ENCODE assay signal across 19 cellular contexts in genomic region chr10:4670737-4671136, GRCh38.
DNase-seq lines count a peak whose midpoint lies in the region; ATAC-seq, FAIRE-seq and TF ChIP-seq lines count a peak whose summit lies in the region.
"Had no signal": no experiment of that assay in that cellular context is flagged by ENCODE, and none has a peak within 500 bp of the region (broad histone marks: within the 10 kb centered on the region; RNA-seq: fewer than 3 reads in every experiment).

No MANE protein-coding gene starts in this region.

- TF ChIP-seq EP300 in Ishikawa (IDR thresholded peaks at IDR 0.05; ENCODE audit: borderline replicate concordance) = 0 out of 2 replicates have a peak, but pooled peaks have one; percentile 12

- H3K4me1 ChIP-seq in keratinocyte (ENCODE audit: control insufficient read depth, extremely low read depth, insufficient read depth, low read length) (peaks cover 43% of the 10 kb centered on the region), tibial artery (no peaks in the 10 kb centered on the region)
- H3K4me1 ChIP-seq: colonic mucosa, left lung, pancreas, uterus had no signal

- no peak overlapping the region for H3K4me3 ChIP-seq in astrocyte of the spinal cord (ENCODE audit: low read depth, low read length)
- peak overlapping the region in 1 of 3 experiments; percentile 71 for H3K4me3 ChIP-seq in keratinocyte (ENCODE audit: control insufficient read depth in 2 of 3, extremely low read depth in 1 of 3, insufficient read depth in 2 of 3, low read depth in 1 of 3, low read length in 3 of 3)
- H3K4me3 ChIP-seq in tibial artery = no peak overlapping the region
- H3K4me3 ChIP-seq: colonic mucosa, left lung, pancreas, uterus had no signal

- H3K9me3 ChIP-seq in keratinocyte (ENCODE audit: control insufficient read depth, low read depth, low read length) (no peaks in the 10 kb centered on the region), tibial artery (no peaks in the 10 kb centered on the region)
- H3K9me3 ChIP-seq: colonic mucosa, uterus had no signal

- no peak for ATAC-seq in HG03460 (IDR thresholded peaks at IDR 0.05; ENCODE audit: unreplicated experiment)
- ATAC-seq in GM19455 (IDR thresholded peaks at IDR 0.05; ENCODE audit: unreplicated experiment) = no peak
- ATAC-seq: activated CD8-positive, alpha-beta T cell treated with anti-CD3 and anti-CD28 coated beads, Interleukin-2, amount 10 ng/mL, durations not matched to agents 7 days and 5 days; left lung; pancreas; T-cell had no signal

- TF ChIP-seq CTCF in astrocyte of the spinal cord (IDR thresholded peaks at IDR 0.05; ENCODE audit: low read depth, low read length) (no peak), keratinocyte (optimal IDR thresholded peaks at IDR 0.05 in 1 of 3, IDR thresholded peaks at IDR 0.05 in 1 of 3, conservative IDR thresholded peaks at IDR 0.05 in 1 of 3; ENCODE audit: extremely low read depth in 1 of 3, insufficient read depth in 2 of 3, low read length in 3 of 3) (no peak), tibial artery (IDR thresholded peaks at IDR 0.05) (no peak)

- H3K27me3 ChIP-seq in keratinocyte (ENCODE audit: control insufficient read depth, extremely low read depth, insufficient read depth, low read length) = no peaks in the 10 kb centered on the region
- H3K27me3 ChIP-seq in tibial artery = no peaks in the 10 kb centered on the region
- H3K27me3 ChIP-seq: colonic mucosa, left lung, uterus had no signal

- H3K9ac ChIP-seq in keratinocyte (ENCODE audit: control insufficient read depth, extremely low read depth, insufficient read depth, low read length) = peak overlapping the region; percentile 91

- H3K27ac ChIP-seq in keratinocyte (ENCODE audit: control insufficient read depth, insufficient read depth, low read length) = peak overlapping the region; percentile 99
- no peak overlapping the region for H3K27ac ChIP-seq in tibial artery
- H3K27ac ChIP-seq: colonic mucosa, left lung, pancreas, uterus, WERI-Rb-1 had no signal

- H3K9me1 ChIP-seq in keratinocyte (ENCODE audit: control insufficient read depth, extremely low read depth, insufficient read depth, low read length) = no peaks in the 10 kb centered on the region

- peak; percentile 88 for FAIRE-seq in keratinocyte (lab: Jason Lieb, UNC)
- FAIRE-seq: GM18507, GM19239, pancreas had no signal

- peak; percentile 74 for DNase-seq in ACHN
- DNase-seq in astrocyte of the spinal cord (ENCODE audit: low read depth, low spot score) = peak; percentile 55
- no peak for DNase-seq in keratinocyte (ENCODE audit: low read depth, low spot score)
- DNase-seq in activated CD4-positive, alpha-beta T cell treated with anti-CD3 and anti-CD28 coated beads, Interleukin-2, amount 50 U/mL, for 48 hours = no peak
- no peak for DNase-seq in tibial artery
- DNase-seq: activated CD8-positive, alpha-beta T cell treated with anti-CD3 and anti-CD28 coated beads, Interleukin-2, amount 10 ng/mL, durations not matched to agents 7 days and 5 days; amniotic stem cell; colonic mucosa; left lung; NCI-H1436 treated with DMSO at 0.1 percent for 48 hours; pancreas; T-cell; uterus; WERI-Rb-1 had no signal

- TF ChIP-seq RAD21 in Ishikawa (IDR thresholded peaks at IDR 0.05; ENCODE audit: low read depth) = no peak

- intact Hi-C loops in tibial artery (cut with DNase I; ENCODE audit: low total_unique reads) = no loop called here

- dilution Hi-C loops in keratinocyte (cut with MboI; ENCODE audit: extremely low pct_ligation_motif_present, low sequenced_read_pairs) = no loop called here

- H4K20me1 ChIP-seq in keratinocyte (ENCODE audit: control insufficient read depth, extremely low read depth, insufficient read depth, low read length) = no peaks in the 10 kb centered on the region

- H3K4me2 ChIP-seq in keratinocyte (ENCODE audit: control insufficient read depth, extremely low read depth, insufficient read depth, low read depth, low read length) = peak overlapping the region; percentile 96

- H2AFZ ChIP-seq in keratinocyte (ENCODE audit: control insufficient read depth, low read length) = no peak overlapping the region

- H3K36me3 ChIP-seq in keratinocyte (ENCODE audit: control insufficient read depth in 2 of 2, extremely low read depth in 1 of 2, insufficient read depth in 2 of 2, low read length in 2 of 2) (no peaks in the 10 kb centered on the region), tibial artery (no peaks in the 10 kb centered on the region)
- H3K36me3 ChIP-seq: colonic mucosa, left lung, pancreas, uterus, WERI-Rb-1 had no signal

- peaks cover 34% of the 10 kb centered on the region for H3K79me2 ChIP-seq in keratinocyte (ENCODE audit: control insufficient read depth, insufficient read depth, low read length)

- in situ Hi-C loops in ACHN (cut with HindIII; ENCODE audit: low pct_ligation_motif_present, low pct_unique_long_range_greater_than_20kb, low sequenced_read_pairs) (no loop called here), astrocyte of the spinal cord (cut with HindIII; ENCODE audit: low sequenced_read_pairs) (no loop called here)

TF ChIP-seq in Ishikawa, 13 proteins besides CTCF, POLR2A, EP300 and RAD21:
- TF ChIP-seq REST (IDR thresholded peaks at IDR 0.05; ENCODE audit: low read depth) (no peak), TAF1 (IDR thresholded peaks at IDR 0.05; ENCODE audit: low read depth) (no peak), FOXM1 (IDR thresholded peaks at IDR 0.05; ENCODE audit: borderline replicate concordance, low read depth) (no peak), NFIC (IDR thresholded peaks at IDR 0.05) (no peak), TCF12 (IDR thresholded peaks at IDR 0.05; ENCODE audit: low read depth) (no peak), TEAD4 (IDR thresholded peaks at IDR 0.05) (no peak), EGR1 (IDR thresholded peaks at IDR 0.05) (no peak), CEBPB (IDR thresholded peaks at IDR 0.05) (no peak), CREB1 (IDR thresholded peaks at IDR 0.05; ENCODE audit: low read depth) (no peak), ZBTB7A (IDR thresholded peaks at IDR 0.05; ENCODE audit: low read depth) (no peak), YY1 (IDR thresholded peaks at IDR 0.05; ENCODE audit: low read depth) (no peak), USF1 (IDR thresholded peaks at IDR 0.05) (no peak)
- TF ChIP-seq, protein P1, sequence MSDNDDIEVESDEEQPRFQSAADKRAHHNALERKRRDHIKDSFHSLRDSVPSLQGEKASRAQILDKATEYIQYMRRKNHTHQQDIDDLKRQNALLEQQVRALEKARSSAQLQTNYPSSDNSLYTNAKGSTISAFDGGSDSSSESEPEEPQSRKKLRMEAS (IDR thresholded peaks at IDR 0.05) = no peak
TF ChIP-seq in Ishikawa: peak in this region for 0.

Comparison
In these comparisons a context has a peak if more than half of its experiments do, and no peak if none do; other contexts are left out.
1. DNase-seq: peak in ACHN (single experiment) and astrocyte of the spinal cord (single experiment); none in keratinocyte (single experiment), activated CD4-positive, alpha-beta T cell treated with anti-CD3 and anti-CD28 coated beads, Interleukin-2, amount 50 U/mL, for 48 hours (0 of 2) and tibial artery (0 of 2).